Comparison of ENCODE assay signal across 10 cellular contexts in the genomic region with DNA sequence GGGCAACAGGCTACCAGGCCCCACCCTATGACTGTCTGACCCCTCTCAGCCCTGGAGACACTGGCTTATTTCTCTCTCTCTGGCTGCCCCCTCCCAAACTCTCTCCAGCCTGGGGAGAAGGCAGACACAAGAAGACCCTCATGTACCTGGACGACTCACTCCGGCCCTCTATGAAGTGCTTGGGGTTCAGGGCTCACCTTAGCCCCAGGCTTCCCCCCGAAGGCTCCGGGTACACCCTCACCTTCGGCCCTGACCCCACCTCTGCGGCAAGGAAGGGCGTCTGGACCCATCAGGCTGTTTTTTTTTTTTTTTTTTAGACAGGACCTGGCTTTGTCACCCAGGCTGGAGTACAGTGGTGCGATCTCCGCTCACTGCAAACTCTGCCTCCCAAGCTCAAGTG. TPM values are rescaled to one million over a fixed set of nuclear protein-coding genes. Genes with fewer than 3 reads are reported as not detected.
DNase-seq lines count a peak whose midpoint lies in the region; ATAC-seq lines count a peak whose summit lies in the region.
"Had no signal": no experiment of that assay in that cellular context is flagged by ENCODE, and none has a peak within 500 bp of the region (broad histone marks: within the 10 kb centered on the region; RNA-seq: fewer than 3 reads in every experiment).

No MANE protein-coding gene starts in this region.

- H3K9me3 Mint-ChIP-seq in activated T-cell treated with anti-CD3 and anti-CD28 coated beads, Interleukin-2, amount 50 U/mL, for 72 hours = no peaks in the 10 kb centered on the region
- H3K9me3 Mint-ChIP-seq in activated naive CD8-positive, alpha-beta T cell treated with anti-CD3 and anti-CD28 coated beads, Interleukin-2, amount 10 ng/mL, durations not matched to agents 7 days and 5 days = no peaks in the 10 kb centered on the region
- H3K9me3 Mint-ChIP-seq in stimulated activated effector memory CD8-positive, alpha-beta T cell treated with anti-CD3 and anti-CD28 coated beads, Interleukin-12 subunit alpha, Interleukin-12 subunit beta, amount 100 ng/mL, for 72 hours = no peaks in the 10 kb centered on the region

- H3K4me3 ChIP-seq in Karpas-422 (ENCODE audit: low read length) = peak overlapping the region; percentile 82; the same call in 1 of the 2 replicates

- no peaks in the 10 kb centered on the region for H4K20me1 ChIP-seq in Karpas-422 (ENCODE audit: insufficient read depth, low read depth, low read length)

- peak overlapping the region; percentile 83 to 86 for H3K4me3 Mint-ChIP-seq in activated T-cell treated with anti-CD3 and anti-CD28 coated beads, Interleukin-2, amount 50 U/mL, for 72 hours
- peak overlapping the region; percentile 75 for H3K4me3 Mint-ChIP-seq in activated naive CD8-positive, alpha-beta T cell treated with anti-CD3 and anti-CD28 coated beads, Interleukin-2, amount 10 ng/mL, durations not matched to agents 7 days and 5 days
- H3K4me3 Mint-ChIP-seq in stimulated activated effector memory CD8-positive, alpha-beta T cell treated with anti-CD3 and anti-CD28 coated beads, Interleukin-12 subunit alpha, Interleukin-12 subunit beta, amount 100 ng/mL, for 72 hours = peak overlapping the region; percentile 74

- no peak for ATAC-seq in activated T-cell treated with anti-CD3 and anti-CD28 coated beads, Interleukin-2, amount 50 U/mL, for 72 hours (replicated peaks in 1 of 2)
- ATAC-seq in activated naive CD8-positive, alpha-beta T cell treated with anti-CD3 and anti-CD28 coated beads, Interleukin-2, amount 10 ng/mL, durations not matched to agents 7 days and 5 days (ENCODE audit: low read depth) = no peak
- no peak for ATAC-seq in stimulated activated effector memory CD8-positive, alpha-beta T cell treated with anti-CD3 and anti-CD28 coated beads, Interleukin-12 subunit alpha, Interleukin-12 subunit beta, amount 100 ng/mL, for 72 hours
- ATAC-seq in GM19324 (IDR thresholded peaks at IDR 0.05; ENCODE audit: low FRiP score, unreplicated experiment) (no peak), HG02973 (IDR thresholded peaks at IDR 0.05; ENCODE audit: unreplicated experiment) (no peak)

- 0 out of 2 replicates have a peak, but pooled peaks cover 5% of the 10 kb centered on the region for H3K79me2 ChIP-seq in Karpas-422 (ENCODE audit: low read length)

- H3K27me3 ChIP-seq in Karpas-422 (ENCODE audit: low read length) = no peaks in the 10 kb centered on the region

- H3K9me2 ChIP-seq in Karpas-422 (replicated peaks; ENCODE audit: insufficient read depth, low read length) = no peaks in the 10 kb centered on the region

- H2AFZ ChIP-seq in Karpas-422 (ENCODE audit: low read length) = no peak overlapping the region

- H3K27ac Mint-ChIP-seq in activated T-cell treated with anti-CD3 and anti-CD28 coated beads, Interleukin-2, amount 50 U/mL, for 72 hours = no peak overlapping the region
- H3K27ac Mint-ChIP-seq in activated naive CD8-positive, alpha-beta T cell treated with anti-CD3 and anti-CD28 coated beads, Interleukin-2, amount 10 ng/mL, durations not matched to agents 7 days and 5 days = peak overlapping the region; percentile 80
- peak overlapping the region; percentile 86 for H3K27ac Mint-ChIP-seq in stimulated activated effector memory CD8-positive, alpha-beta T cell treated with anti-CD3 and anti-CD28 coated beads, Interleukin-12 subunit alpha, Interleukin-12 subunit beta, amount 100 ng/mL, for 72 hours

- peaks cover 20% of the 10 kb centered on the region for H3K4me1 Mint-ChIP-seq in activated T-cell treated with anti-CD3 and anti-CD28 coated beads, Interleukin-2, amount 50 U/mL, for 72 hours (ENCODE audit: low read depth)
- H3K4me1 Mint-ChIP-seq in activated naive CD8-positive, alpha-beta T cell treated with anti-CD3 and anti-CD28 coated beads, Interleukin-2, amount 10 ng/mL, durations not matched to agents 7 days and 5 days = peaks cover 5% of the 10 kb centered on the region
- H3K4me1 Mint-ChIP-seq in stimulated activated effector memory CD8-positive, alpha-beta T cell treated with anti-CD3 and anti-CD28 coated beads, Interleukin-12 subunit alpha, Interleukin-12 subunit beta, amount 100 ng/mL, for 72 hours = peaks cover 15% of the 10 kb centered on the region

- H3K9me3 ChIP-seq in Karpas-422 (ENCODE audit: low read length) = no peaks in the 10 kb centered on the region
- H3K9me3 ChIP-seq: ascending aorta, upper lobe of left lung had no signal

- H3K36me3 ChIP-seq in Karpas-422 (ENCODE audit: insufficient read depth, low read length) = peaks cover 3% of the 10 kb centered on the region; the same call in 1 of the 2 replicates

- POLR2A ChIA-PET in activated naive CD8-positive, alpha-beta T cell treated with anti-CD3 and anti-CD28 coated beads, Interleukin-2, amount 10 ng/mL, durations not matched to agents 7 days and 5 days (lab: Charles Lee) = interaction anchor here (0.7 to 5.9 kb wide), 10 partner anchors 16 to 483 kb away, joined by 3 to 99 read pairs (median 12); a partner anchor contains a TSS

- H3K9ac ChIP-seq in Karpas-422 (ENCODE audit: low read length) = peak overlapping the region; percentile 86; the same call in 1 of the 2 replicates

- no peaks in the 10 kb centered on the region for H3K27me3 Mint-ChIP-seq in activated T-cell treated with anti-CD3 and anti-CD28 coated beads, Interleukin-2, amount 50 U/mL, for 72 hours (ENCODE audit: low read depth)
- H3K27me3 Mint-ChIP-seq in activated naive CD8-positive, alpha-beta T cell treated with anti-CD3 and anti-CD28 coated beads, Interleukin-2, amount 10 ng/mL, durations not matched to agents 7 days and 5 days = no peaks in the 10 kb centered on the region

- no peak overlapping the region for H3K27ac ChIP-seq in Karpas-422 (ENCODE audit: low read length)
- H3K27ac ChIP-seq: ascending aorta had no signal

- no peak for DNase-seq in activated T-cell treated with anti-CD3 and anti-CD28 coated beads, Interleukin-2, amount 50 U/mL, for 72 hours
- DNase-seq in activated T-cell treated with anti-CD3 and anti-CD28 coated beads for 4 hours (no peak), Karpas-422 (no peak), A172 (ENCODE audit: low spot score) (no peak)
- DNase-seq in activated naive CD8-positive, alpha-beta T cell treated with anti-CD3 and anti-CD28 coated beads, Interleukin-2, amount 10 ng/mL, durations not matched to agents 7 days and 5 days = no peak
- no peak for DNase-seq in stimulated activated effector memory CD8-positive, alpha-beta T cell treated with anti-CD3 and anti-CD28 coated beads, Interleukin-12 subunit alpha, Interleukin-12 subunit beta, amount 100 ng/mL, for 72 hours (ENCODE audit: low spot score in 2 of 2)

- H3K4me2 ChIP-seq in Karpas-422 (ENCODE audit: low read depth, low read length, poor library complexity, severe bottlenecking) = peak overlapping the region; percentile 74

- peaks cover 0 to 6% of the 10 kb centered on the region in 2 donors for H3K36me3 Mint-ChIP-seq in activated T-cell treated with anti-CD3 and anti-CD28 coated beads, Interleukin-2, amount 50 U/mL, for 72 hours (ENCODE audit: insufficient read depth in 2 of 2)
- peaks cover 2% of the 10 kb centered on the region for H3K36me3 Mint-ChIP-seq in activated naive CD8-positive, alpha-beta T cell treated with anti-CD3 and anti-CD28 coated beads, Interleukin-2, amount 10 ng/mL, durations not matched to agents 7 days and 5 days
- H3K36me3 Mint-ChIP-seq in stimulated activated effector memory CD8-positive, alpha-beta T cell treated with anti-CD3 and anti-CD28 coated beads, Interleukin-12 subunit alpha, Interleukin-12 subunit beta, amount 100 ng/mL, for 72 hours = peaks cover 25% of the 10 kb centered on the region

- H3K4me1 ChIP-seq in Karpas-422 (ENCODE audit: low read length) = peaks cover 16% of the 10 kb centered on the region

RNA-seq across cellular contexts. Expression of a gene that starts 0.9 kb away (rescaled TPM):
- total RNA-seq in activated T-cell treated with anti-CD3 and anti-CD28 coated beads, Interleukin-2, amount 50 U/mL, for 72 hours = 100 to 1,000 TPM; 182 to 196 TPM
- total RNA-seq in Karpas-422 (2014; rRNA removed; shearing (Covaris generic); ENCODE audit: low replicate concordance) = 18.6 and 60.6 TPM in 2 replicates
- total RNA-seq in activated naive CD8-positive, alpha-beta T cell treated with anti-CD3 and anti-CD28 coated beads, Interleukin-2, amount 10 ng/mL, durations not matched to agents 7 days and 5 days = 100 to 1,000 TPM; 199 to 203 TPM
- 5.1 and 11.7 TPM in 2 replicates for total RNA-seq in A172 (2014; rRNA removed; shearing (Covaris generic))

RNA-seq across cellular contexts. Expression of a gene that starts 16.0 kb away (rescaled TPM):
- total RNA-seq in activated T-cell treated with anti-CD3 and anti-CD28 coated beads, Interleukin-2, amount 50 U/mL, for 72 hours = 10 to 100 TPM; 53.6 to 73.0 TPM
- 19.1 and 50.4 TPM in 2 replicates for total RNA-seq in Karpas-422 (2014; rRNA removed; shearing (Covaris generic); ENCODE audit: low replicate concordance)
- 10 to 100 TPM; 50.7 to 54.2 TPM for total RNA-seq in activated naive CD8-positive, alpha-beta T cell treated with anti-CD3 and anti-CD28 coated beads, Interleukin-2, amount 10 ng/mL, durations not matched to agents 7 days and 5 days
- 43.0 and 73.8 TPM in 2 replicates for total RNA-seq in A172 (2014; rRNA removed; shearing (Covaris generic))

RNA-seq across cellular contexts. Expression of a gene that starts 16.7 kb away (rescaled TPM):
- total RNA-seq in activated T-cell treated with anti-CD3 and anti-CD28 coated beads, Interleukin-2, amount 50 U/mL, for 72 hours = 1 to 10 TPM; 7.2 to 9.2 TPM
- 13.6 and 16.3 TPM in 2 replicates for total RNA-seq in Karpas-422 (2014; rRNA removed; shearing (Covaris generic); ENCODE audit: low replicate concordance)
- total RNA-seq in activated naive CD8-positive, alpha-beta T cell treated with anti-CD3 and anti-CD28 coated beads, Interleukin-2, amount 10 ng/mL, durations not matched to agents 7 days and 5 days = 10 to 100 TPM in 1 of 2 experiments, 1 to 10 TPM in 1; 9.5 to 11.1 TPM
- 5.7 and 12.9 TPM in 2 replicates for total RNA-seq in A172 (2014; rRNA removed; shearing (Covaris generic))

RNA-seq across cellular contexts. Expression of a gene that starts 22.5 kb away (rescaled TPM):
- 10 to 100 TPM; 12.0 to 18.3 TPM for total RNA-seq in activated T-cell treated with anti-CD3 and anti-CD28 coated beads, Interleukin-2, amount 50 U/mL, for 72 hours
- 8.4 and 26.8 TPM in 2 replicates for total RNA-seq in Karpas-422 (2014; rRNA removed; shearing (Covaris generic); ENCODE audit: low replicate concordance)
- total RNA-seq in activated naive CD8-positive, alpha-beta T cell treated with anti-CD3 and anti-CD28 coated beads, Interleukin-2, amount 10 ng/mL, durations not matched to agents 7 days and 5 days = 10 to 100 TPM in 1 of 2 experiments, 1 to 10 TPM in 1; 9.6 to 12.1 TPM
- 1.7 TPM in 1 of 2 replicates, not detected in the other for total RNA-seq in A172 (2014; rRNA removed; shearing (Covaris generic))

RNA-seq across cellular contexts. Expression of a gene that starts 22.6 kb away (rescaled TPM):
- 1 to 10 TPM; 4.9 to 5.9 TPM for total RNA-seq in activated T-cell treated with anti-CD3 and anti-CD28 coated beads, Interleukin-2, amount 50 U/mL, for 72 hours
- 13.8 and 18.4 TPM in 2 replicates for total RNA-seq in Karpas-422 (2014; rRNA removed; shearing (Covaris generic); ENCODE audit: low replicate concordance)
- total RNA-seq in activated naive CD8-positive, alpha-beta T cell treated with anti-CD3 and anti-CD28 coated beads, Interleukin-2, amount 10 ng/mL, durations not matched to agents 7 days and 5 days = 1 to 10 TPM; 5.6 to 5.8 TPM
- total RNA-seq in A172 (2014; rRNA removed; shearing (Covaris generic)) = not detected in 2 replicates
